ENCODE assay signal across 8 cellular contexts in the genomic region with DNA sequence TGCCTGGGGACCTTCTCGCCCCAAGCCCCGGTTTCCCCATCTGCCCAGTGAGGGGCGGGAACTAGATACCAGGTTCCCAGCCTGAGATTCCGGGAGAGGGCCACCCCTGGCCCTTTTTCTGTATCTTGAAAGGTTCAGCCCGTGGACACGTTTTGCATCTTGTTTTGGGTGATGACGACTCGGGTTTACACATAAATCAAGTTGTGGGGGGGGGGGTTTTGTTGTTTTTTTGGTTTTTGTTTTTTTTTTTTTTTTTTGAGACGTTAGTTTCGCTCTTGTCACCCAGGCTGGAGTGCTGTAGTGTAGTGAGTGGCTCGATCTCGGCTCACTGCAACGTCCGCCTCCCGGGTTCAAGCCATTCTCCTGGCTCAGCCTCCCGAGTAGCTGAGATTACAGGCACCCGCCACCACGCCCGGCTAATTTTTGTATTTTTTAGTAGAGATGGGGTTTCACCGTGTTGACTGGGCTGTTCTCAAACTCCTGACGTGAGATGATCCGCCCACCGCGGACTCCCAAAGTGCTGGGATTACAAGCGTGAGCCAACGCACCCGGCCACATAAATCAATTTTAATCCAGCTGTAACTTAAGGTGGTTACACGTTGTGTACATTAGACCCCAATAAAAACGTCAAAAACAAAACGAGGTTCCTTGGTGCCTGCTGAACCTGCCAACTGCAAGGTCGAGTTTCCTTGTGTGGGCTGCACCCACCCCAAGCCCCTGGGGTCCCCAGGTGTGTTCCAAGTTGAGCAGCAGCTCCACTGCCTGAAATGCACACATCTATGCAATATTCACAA. TPM values are rescaled to one million over a fixed set of nuclear protein-coding genes. Genes with fewer than 3 reads are reported as not detected.
A peak's percentile ranks its signal among the peaks of the same experiment; 100 is the strongest.
DNase-seq lines count a peak whose midpoint lies in the region; ATAC-seq and TF ChIP-seq lines count a peak whose summit lies in the region.

No MANE protein-coding gene starts in this region.

- peak; percentile 20 for DNase-seq in NCI-H2171 treated with DMSO at 0.1 percent for 48 hours (lab: John Stamatoyannopoulos, UW)
- no peak for DNase-seq in NCI-H2171 (lab: John Stamatoyannopoulos, UW)
- DNase-seq in foreskin keratinocyte: no peak
- peak; percentile 64 for DNase-seq in sigmoid colon

- no peaks in the 10 kb centered on the region for H3K79me2 ChIP-seq in SU-DHL-6 (ENCODE audit: insufficient read depth, low read length)

- H3K9me2 ChIP-seq in SU-DHL-6 (replicated peaks; ENCODE audit: insufficient read depth, low read length): no peaks in the 10 kb centered on the region

- TF ChIP-seq POLR2A in sigmoid colon (IDR thresholded peaks at IDR 0.05): peak in 1 of 2 donors; percentile 34

- H3K4me3 ChIP-seq in SU-DHL-6 (ENCODE audit: insufficient read depth, low read length, poor library complexity, severe bottlenecking): peak overlapping the region; percentile 97
- peak overlapping the region; percentile 67 to 94 (median 94) for H3K4me3 ChIP-seq in sigmoid colon

- H3F3A ChIP-seq in SU-DHL-6 (ENCODE audit: insufficient read depth): no peaks in the 10 kb centered on the region

- H3K9ac ChIP-seq in SU-DHL-6 (ENCODE audit: low read length): peak overlapping the region; percentile 58

- TF ChIP-seq CTCF in SU-DHL-6 (IDR thresholded peaks at IDR 0.05; ENCODE audit: insufficient read depth, low read length, poor library complexity, severe bottlenecking): no peak
- TF ChIP-seq CTCF in foreskin keratinocyte (conservative IDR thresholded peaks at IDR 0.05): no peak
- TF ChIP-seq CTCF in sigmoid colon (IDR thresholded peaks at IDR 0.05): no peak

- peak; percentile 4 for ATAC-seq in foreskin keratinocyte
- no peak for ATAC-seq in GM19397 (IDR thresholded peaks at IDR 0.05; ENCODE audit: unreplicated experiment)
- no peak for ATAC-seq in GM18517 (IDR thresholded peaks at IDR 0.05; ENCODE audit: unreplicated experiment)
- no peak for ATAC-seq in GM18858 (IDR thresholded peaks at IDR 0.05; ENCODE audit: unreplicated experiment)

- intact Hi-C loops in sigmoid colon (cut with DNase I): no loop called here

- H4K20me1 ChIP-seq in SU-DHL-6 (ENCODE audit: low read depth, low read length): no peaks in the 10 kb centered on the region

- H3K27ac ChIP-seq in SU-DHL-6 (ENCODE audit: low read depth, low read length) (no peak overlapping the region), foreskin keratinocyte (peak overlapping the region; percentile 84), sigmoid colon (peak overlapping the region; percentile 97 to 100 (median 98))

- no peak for TF ChIP-seq EP300 in sigmoid colon (IDR thresholded peaks at IDR 0.05)

- H3K27me3 ChIP-seq in SU-DHL-6 (ENCODE audit: low read length) (no peaks in the 10 kb centered on the region), foreskin keratinocyte (peaks cover 29% of the 10 kb centered on the region), sigmoid colon (no peaks in the 10 kb centered on the region)

- H3K9me3 ChIP-seq in SU-DHL-6 (ENCODE audit: insufficient read depth, low read length) (no peaks in the 10 kb centered on the region), sigmoid colon (no peaks in the 10 kb centered on the region)

- peak overlapping the region; percentile 96 for H2AFZ ChIP-seq in SU-DHL-6 (ENCODE audit: low read depth, low read length, severe bottlenecking)

- peak overlapping the region; percentile 98 for H3K4me2 ChIP-seq in SU-DHL-6 (ENCODE audit: low read depth, low read length, poor library complexity, severe bottlenecking)

- H3K36me3 ChIP-seq in SU-DHL-6 (ENCODE audit: low read length) (no peaks in the 10 kb centered on the region), sigmoid colon (no peaks in the 10 kb centered on the region)

- 2 to 17% methylated on average over 31 of the region's 31 CpGs for WGBS in sigmoid colon, 2 donors

- H3K4me1 ChIP-seq in foreskin keratinocyte: no peaks in the 10 kb centered on the region
- peaks cover 0 to 37% (median 29%) of the 10 kb centered on the region in 4 donors for H3K4me1 ChIP-seq in sigmoid colon

RNA-seq across cellular contexts. Expression of gene BRD3, which starts 1.1 kb away (rescaled TPM):
- 8.4 and 10.7 TPM in 2 replicates for total RNA-seq in foreskin keratinocyte
- polyA plus RNA-seq in foreskin keratinocyte: 5.2 and 5.9 TPM in 2 replicates
- total RNA-seq in sigmoid colon: 10 to 100 TPM; 21.8 to 34.5 (median 25.7) TPM
- polyA plus RNA-seq in sigmoid colon: 10 to 100 TPM in 1 of 3 donors, 1 to 10 TPM in 2; 4.4 to 14.9 (median 5.4) TPM

RNA-seq across cellular contexts. Expression of gene BRD3OS, which starts 43.7 kb away (rescaled TPM):
- total RNA-seq in foreskin keratinocyte (15.7 and 17.0 TPM in 2 replicates), sigmoid colon (10 to 100 TPM; 11.7 to 19.4 (median 12.7) TPM)
- polyA plus RNA-seq in foreskin keratinocyte (12.0 and 13.7 TPM in 2 replicates), sigmoid colon (1 to 10 TPM; 3.9 to 7.8 (median 4.2) TPM)

Comparison
In these comparisons a context has a peak if more than half of its experiments do, and no peak if none do; other contexts are left out.
1. DNase-seq: peak in NCI-H2171 treated with DMSO at 0.1 percent for 48 hours (single experiment) and sigmoid colon (single experiment); none in NCI-H2171 (single experiment) and foreskin keratinocyte (0 of 2).